20 cellular contexts compared by ENCODE assay signal in the genomic region with DNA sequence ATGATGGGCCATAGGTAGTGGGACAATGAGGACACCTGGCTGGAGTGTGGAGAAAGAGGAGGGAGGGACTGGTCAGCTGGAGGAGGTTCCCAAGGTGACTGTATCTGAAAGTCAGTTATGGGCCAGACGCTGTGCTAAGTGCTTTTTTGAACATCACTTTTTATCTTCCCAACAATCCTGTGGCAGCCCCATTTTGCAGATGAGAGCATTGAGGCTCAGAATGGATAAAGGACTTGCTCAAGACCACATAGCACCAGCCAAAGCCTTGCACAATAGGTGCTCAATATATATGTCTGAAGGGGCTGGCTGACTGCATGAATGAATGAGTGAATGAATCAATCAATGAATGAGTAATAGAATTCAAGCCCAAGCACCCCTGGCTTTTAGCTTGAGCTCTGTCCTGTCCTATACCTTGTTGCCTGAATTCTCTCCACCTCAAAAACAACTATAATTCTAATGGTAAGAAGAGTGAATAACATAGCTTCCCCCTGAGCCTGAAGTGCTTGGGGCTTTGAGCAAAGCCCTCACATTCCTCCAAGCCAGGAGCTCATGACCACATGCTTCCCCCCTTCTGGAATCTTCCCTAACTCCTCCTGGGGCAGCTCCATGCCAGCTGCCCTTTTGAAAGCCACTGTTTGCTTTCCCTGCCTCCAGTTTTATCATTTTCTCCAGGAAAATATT.
"Had no signal": no experiment of that assay in that cellular context is flagged by ENCODE, and none has a peak within 500 bp of the region (broad histone marks: within the 10 kb centered on the region; RNA-seq: fewer than 3 reads in every experiment).

No MANE protein-coding gene starts in this region.

- ATAC-seq: activated CD4-positive, CD25-positive, alpha-beta regulatory T cell treated with anti-CD3 and anti-CD28 coated beads, Interleukin-2, amount 50 U/mL, for 24 hours; left cardiac atrium; naive thymus-derived CD4-positive, alpha-beta T cell; T-helper 17 cell had no signal

- H3K27ac ChIP-seq: heart right ventricle, lower lobe of right lung, transverse colon, vagina had no signal

- H3K9me3 ChIP-seq: heart right ventricle, lower lobe of right lung, transverse colon, vagina had no signal

- H3K4me1 ChIP-seq: transverse colon, vagina had no signal

- H3K4me3 Mint-ChIP-seq: activated CD4-positive, alpha-beta memory T cell treated with anti-CD3 and anti-CD28 coated beads, Interleukin-2, amount 10 ng/mL, durations not matched to agents 7 days and 5 days; activated CD4-positive, alpha-beta T cell treated with anti-CD3 and anti-CD28 coated beads, Interleukin-2, amount 10 ng/mL, durations not matched to agents 24 days and 14 days; activated naive CD8-positive, alpha-beta T cell; neural crest cell; T-helper 17 cell had no signal

- H3K9me3 Mint-ChIP-seq: activated CD4-positive, alpha-beta memory T cell treated with anti-CD3 and anti-CD28 coated beads, Interleukin-2, amount 10 ng/mL, durations not matched to agents 7 days and 5 days; activated CD4-positive, alpha-beta T cell treated with anti-CD3 and anti-CD28 coated beads, Interleukin-2, amount 10 ng/mL, durations not matched to agents 24 days and 14 days; activated T-helper 2 cell treated with anti-CD3 and anti-CD28 coated beads, Interferon-gamma antibody, Interleukin-2, Interleukin-4, amounts not matched to agents 10 μg/mL and 5 μg/mL and 100 μg/mL, durations not matched to agents 14 hours and 24 hours and 36 hours; naive thymus-derived CD4-positive, alpha-beta T cell; neural crest cell had no signal

- H3K36me3 Mint-ChIP-seq: naive thymus-derived CD4-positive, alpha-beta T cell had no signal

- H3K36me3 ChIP-seq: heart right ventricle, lower lobe of right lung, transverse colon, vagina had no signal

- H3K27ac Mint-ChIP-seq: activated CD4-positive, alpha-beta memory T cell treated with anti-CD3 and anti-CD28 coated beads, Interleukin-2, amount 10 ng/mL, durations not matched to agents 7 days and 5 days; activated CD4-positive, alpha-beta T cell treated with anti-CD3 and anti-CD28 coated beads, Interleukin-2, amount 10 ng/mL, durations not matched to agents 24 days and 14 days; activated naive CD8-positive, alpha-beta T cell; activated T-helper 2 cell treated with anti-CD3 and anti-CD28 coated beads, Interferon-gamma antibody, Interleukin-2, Interleukin-4, amounts not matched to agents 10 μg/mL and 5 μg/mL and 100 μg/mL, durations not matched to agents 14 hours and 24 hours and 36 hours; T-helper 17 cell had no signal

- H3K4me3 ChIP-seq: heart right ventricle, lower lobe of right lung, transverse colon, vagina had no signal

- H3K27me3 ChIP-seq: vagina had no signal

- DNase-seq: activated CD4-positive, alpha-beta memory T cell treated with anti-CD3 and anti-CD28 coated beads, Interleukin-2, amount 10 ng/mL, durations not matched to agents 7 days and 5 days; activated CD4-positive, alpha-beta T cell treated with anti-CD3 and anti-CD28 coated beads, Interleukin-2, amount 10 ng/mL, durations not matched to agents 24 days and 14 days; activated naive CD4-positive, alpha-beta T cell; amniotic stem cell; cortex of kidney; heart right ventricle; left cardiac atrium; lower lobe of right lung; naive thymus-derived CD4-positive, alpha-beta T cell; posterior cingulate gyrus; retina; stimulated activated CD4-positive, alpha-beta T cell treated with anti-CD3 and anti-CD28 coated beads, Interleukin-4, amount 100 ng/mL, for 24 hours; SW 1271; T-helper 17 cell had no signal
